17 cellular contexts compared by ENCODE assay signal in the genomic region with DNA sequence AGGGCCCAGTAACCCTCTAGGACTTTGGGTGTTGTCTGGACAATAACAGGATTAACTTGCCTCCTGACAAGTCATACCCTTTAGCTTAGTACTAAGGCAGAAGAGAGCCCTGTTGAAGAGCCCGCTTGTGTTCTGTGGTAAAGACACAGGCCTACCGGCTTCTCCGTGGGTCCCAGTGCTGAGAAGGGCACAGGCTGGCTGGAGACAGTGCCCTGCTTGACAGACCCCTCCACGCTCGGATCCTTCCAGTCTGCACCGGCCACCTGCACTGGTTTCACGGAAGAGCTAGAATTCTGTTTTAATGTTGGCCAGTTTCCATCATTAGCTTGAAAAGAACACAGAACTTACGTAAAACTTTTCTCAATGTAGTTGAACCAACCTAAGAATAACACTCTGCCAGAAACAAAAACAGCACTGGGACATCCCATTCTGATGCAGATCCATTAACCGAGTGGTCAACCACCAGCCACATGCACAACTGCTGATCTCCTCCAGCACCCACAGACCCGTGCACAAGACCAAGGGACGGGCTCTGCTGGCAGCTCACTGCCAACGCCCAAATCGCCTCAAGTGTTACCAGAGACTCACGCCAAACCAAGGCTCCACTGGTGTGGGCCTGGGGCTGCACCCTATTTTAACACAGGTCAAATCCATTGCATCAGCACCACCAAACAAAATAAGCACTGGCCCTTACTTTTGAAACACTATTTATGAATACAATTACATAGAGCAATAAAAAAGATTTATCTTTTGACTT.
"Had no signal": no experiment of that assay in that cellular context is flagged by ENCODE, and none has a peak within 500 bp of the region (broad histone marks: within the 10 kb centered on the region; RNA-seq: fewer than 3 reads in every experiment).

No MANE protein-coding gene starts in this region.

- H3K9me3 Mint-ChIP-seq: activated CD4-positive, alpha-beta memory T cell treated with anti-CD3 and anti-CD28 coated beads for 36 hours; activated naive CD4-positive, alpha-beta T cell treated with anti-CD3 and anti-CD28 coated beads for 36 hours; activated T-helper 1 cell treated with anti-CD3 and anti-CD28 coated beads, Interleukin-12 subunit alpha, Interleukin-12 subunit beta, Interleukin-2, Interleukin-4 antibody, amounts not matched to agents 30 ng/mL and 10 ng/mL and 1 ng/mL, durations not matched to agents 14 hours and 24 hours and 36 hours; central memory CD8-positive, alpha-beta T cell; nephron; stimulated activated naive CD8-positive, alpha-beta T cell treated with anti-CD3 and anti-CD28 coated beads, Interleukin-15, amount 100 ng/mL, for 72 hours; T-cell had no signal

- H3K27ac Mint-ChIP-seq: activated CD4-positive, alpha-beta memory T cell treated with anti-CD3 and anti-CD28 coated beads for 36 hours; activated naive CD4-positive, alpha-beta T cell treated with anti-CD3 and anti-CD28 coated beads for 36 hours; activated T-helper 1 cell treated with anti-CD3 and anti-CD28 coated beads, Interleukin-12 subunit alpha, Interleukin-12 subunit beta, Interleukin-2, Interleukin-4 antibody, amounts not matched to agents 30 ng/mL and 10 ng/mL and 1 ng/mL, durations not matched to agents 14 hours and 24 hours and 36 hours; nephron; T-cell had no signal

- H3K27me3 ChIP-seq: esophagus squamous epithelium, left lung, testis had no signal

- H3K4me3 Mint-ChIP-seq: activated CD4-positive, alpha-beta memory T cell treated with anti-CD3 and anti-CD28 coated beads for 36 hours; activated naive CD4-positive, alpha-beta T cell treated with anti-CD3 and anti-CD28 coated beads for 36 hours; activated T-helper 1 cell treated with anti-CD3 and anti-CD28 coated beads, Interleukin-12 subunit alpha, Interleukin-12 subunit beta, Interleukin-2, Interleukin-4 antibody, amounts not matched to agents 30 ng/mL and 10 ng/mL and 1 ng/mL, durations not matched to agents 14 hours and 24 hours and 36 hours; central memory CD8-positive, alpha-beta T cell; nephron; stimulated activated naive CD8-positive, alpha-beta T cell treated with anti-CD3 and anti-CD28 coated beads, Interleukin-15, amount 100 ng/mL, for 72 hours; T-cell had no signal

- H3K27ac ChIP-seq: left lung, psoas muscle, VCaP had no signal

- H3K9me3 ChIP-seq: esophagus squamous epithelium, left lung, psoas muscle, testis had no signal

- ATAC-seq: left lung; psoas muscle; stimulated activated naive CD8-positive, alpha-beta T cell treated with anti-CD3 and anti-CD28 coated beads, Interleukin-15, amount 100 ng/mL, for 72 hours; T-cell had no signal

- DNase-seq: activated CD4-positive, alpha-beta memory T cell treated with anti-CD3 and anti-CD28 coated beads for 36 hours; activated naive CD4-positive, alpha-beta T cell treated with anti-CD3 and anti-CD28 coated beads for 36 hours; esophagus squamous epithelium; foreskin fibroblast; occipital lobe; psoas muscle; stimulated activated CD4-positive, alpha-beta T cell treated with anti-CD3 and anti-CD28 coated beads, Interleukin-4, amount 100 ng/mL, for 1 hour; stimulated activated CD8-positive, alpha-beta memory T cell treated with anti-CD3 and anti-CD28 coated beads, Interleukin-4, amount 100 ng/mL, for 48 hours; stimulated activated naive CD8-positive, alpha-beta T cell treated with anti-CD3 and anti-CD28 coated beads, Interleukin-15, amount 100 ng/mL, for 72 hours; T-cell; testis had no signal

- H3K4me3 ChIP-seq: esophagus squamous epithelium, left lung, psoas muscle, testis had no signal

- H3K4me1 Mint-ChIP-seq: nephron; stimulated activated naive CD8-positive, alpha-beta T cell treated with anti-CD3 and anti-CD28 coated beads, Interleukin-15, amount 100 ng/mL, for 72 hours; T-cell had no signal

- H3K27me3 Mint-ChIP-seq: activated CD4-positive, alpha-beta memory T cell treated with anti-CD3 and anti-CD28 coated beads for 36 hours; central memory CD8-positive, alpha-beta T cell; stimulated activated naive CD8-positive, alpha-beta T cell treated with anti-CD3 and anti-CD28 coated beads, Interleukin-15, amount 100 ng/mL, for 72 hours; T-cell had no signal

- FAIRE-seq: urothelium cell line had no signal

- H3K4me1 ChIP-seq: left lung, psoas muscle had no signal
